Comparison of ENCODE assay signal across 19 cellular contexts in the genomic region with DNA sequence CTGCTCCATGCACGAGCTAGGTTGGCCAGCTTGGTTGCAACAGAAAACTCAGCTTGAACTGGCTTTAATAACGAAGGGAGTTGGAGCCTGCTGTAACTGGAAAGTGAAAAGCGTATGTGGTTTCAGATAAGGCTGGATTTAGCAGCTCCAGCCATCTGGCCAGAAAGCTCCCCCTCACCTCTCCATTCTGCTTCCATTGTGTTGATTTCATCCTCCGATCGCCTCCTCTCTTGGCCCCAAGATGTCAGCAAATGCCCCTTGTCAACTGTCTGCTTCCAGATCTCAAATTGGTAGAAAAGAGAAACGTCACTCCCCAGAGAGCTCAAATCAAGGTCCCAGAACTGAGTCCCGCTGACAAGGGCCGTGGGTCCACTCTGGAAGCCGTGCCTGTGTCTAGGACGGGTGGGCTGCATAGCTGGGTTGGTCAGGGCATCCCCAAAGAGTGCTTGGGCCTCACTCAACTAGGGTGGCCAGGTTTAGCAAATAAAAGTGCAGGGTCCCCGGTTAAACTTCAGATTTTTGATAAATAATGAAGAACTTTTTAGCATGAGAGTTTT.
DNase-seq lines count a peak whose midpoint lies in the region; ATAC-seq, FAIRE-seq and TF ChIP-seq lines count a peak whose summit lies in the region.
"Had no signal": no experiment of that assay in that cellular context is flagged by ENCODE, and none has a peak within 500 bp of the region (broad histone marks: within the 10 kb centered on the region; RNA-seq: fewer than 3 reads in every experiment).

No MANE protein-coding gene starts in this region.

- no peak for TF ChIP-seq CTCF in RWPE2 (IDR thresholded peaks at IDR 0.05; ENCODE audit: poor library complexity, severe bottlenecking)

- H3K4me1 ChIP-seq in RWPE2 (ENCODE audit: insufficient read depth, poor library complexity, severe bottlenecking), result no peaks in the 10 kb centered on the region

- H3K27me3 ChIP-seq in RWPE2 (ENCODE audit: insufficient read depth, poor library complexity, severe bottlenecking), result no peaks in the 10 kb centered on the region
- H3K27me3 ChIP-seq: BLaER1 treated with 17β-estradiol and CSF1 and Interleukin-3, amounts not matched to agents 10 nM and 100 nM had no signal

- H3K27me3 Mint-ChIP-seq in stimulated activated memory B cell treated with anti-CD40 and anti-IgM and Interleukin-4, amounts not matched to agents 10 μg/mL and 1 μg/mL and 100 μg/mL, for 72 hours, result peaks cover 11% of the 10 kb centered on the region
- H3K27me3 Mint-ChIP-seq: CD4-positive, CD25-positive, alpha-beta regulatory T cell had no signal

- H3K4me1 Mint-ChIP-seq in stimulated activated memory B cell treated with anti-CD40 and anti-IgM and Interleukin-4, amounts not matched to agents 10 μg/mL and 1 μg/mL and 100 μg/mL, for 72 hours, result no peaks in the 10 kb centered on the region
- H3K4me1 Mint-ChIP-seq: CD4-positive, CD25-positive, alpha-beta regulatory T cell had no signal

- H3K4me3 Mint-ChIP-seq in stimulated activated memory B cell treated with anti-CD40 and anti-IgM and Interleukin-4, amounts not matched to agents 10 μg/mL and 1 μg/mL and 100 μg/mL, for 72 hours, result no peak overlapping the region
- H3K4me3 Mint-ChIP-seq: CD4-positive, CD25-positive, alpha-beta regulatory T cell had no signal

- H3K36me3 Mint-ChIP-seq in stimulated activated memory B cell treated with anti-CD40 and anti-IgM and Interleukin-4, amounts not matched to agents 10 μg/mL and 1 μg/mL and 100 μg/mL, for 72 hours, result no peaks in the 10 kb centered on the region
- H3K36me3 Mint-ChIP-seq: CD4-positive, CD25-positive, alpha-beta regulatory T cell had no signal

- H3K27ac ChIP-seq in RWPE2 (ENCODE audit: poor library complexity, severe bottlenecking), result no peak overlapping the region
- H3K27ac ChIP-seq: BLaER1 treated with 17β-estradiol and CSF1 and Interleukin-3, amounts not matched to agents 10 nM and 100 nM; GM23248 had no signal

- ATAC-seq in RWPE2 (ENCODE audit: low read depth), result no peak
- no peak for ATAC-seq in GM19351 (IDR thresholded peaks at IDR 0.05; ENCODE audit: unreplicated experiment)
- ATAC-seq in stimulated activated memory B cell treated with anti-CD40 and anti-IgM and Interleukin-4, amounts not matched to agents 10 μg/mL and 1 μg/mL and 100 μg/mL, for 72 hours, result no peak
- ATAC-seq: HCT116, K562 had no signal

- no peaks in the 10 kb centered on the region for H3K36me3 ChIP-seq in RWPE2 (ENCODE audit: low read depth)
- H3K36me3 ChIP-seq: BLaER1 treated with 17β-estradiol and CSF1 and Interleukin-3, amounts not matched to agents 10 nM and 100 nM had no signal

- intact Hi-C loops in posterior vena cava (cut with DNase I), result no loop called here

- H3K9me3 ChIP-seq in RWPE2 (ENCODE audit: severe bottlenecking), result no peaks in the 10 kb centered on the region
- H3K9me3 ChIP-seq: BLaER1 treated with 17β-estradiol and CSF1 and Interleukin-3, amounts not matched to agents 10 nM and 100 nM had no signal

- no peaks in the 10 kb centered on the region for H3K9me3 Mint-ChIP-seq in stimulated activated memory B cell treated with anti-CD40 and anti-IgM and Interleukin-4, amounts not matched to agents 10 μg/mL and 1 μg/mL and 100 μg/mL, for 72 hours
- H3K9me3 Mint-ChIP-seq: CD4-positive, CD25-positive, alpha-beta regulatory T cell had no signal

- DNase-seq in HTR-8/SVneo (ENCODE audit: insufficient read length, low spot score) (no peak), NCI-H524 treated with DMSO at 0.1 percent for 48 hours (lab: John Stamatoyannopoulos, UW) (peak; percentile 36), RWPE2 (ENCODE audit: low spot score) (peak; percentile 71), posterior vena cava (ENCODE audit: low spot score) (peak; percentile 24), HT-29 (ENCODE audit: low spot score) (no peak)
- DNase-seq: ACHN; Calu3; CD4-positive, CD25-positive, alpha-beta regulatory T cell; DND-41; GDM1; GM23248 had no signal

- peak; percentile 85 for FAIRE-seq in HTR-8/SVneo (lab: Jason Lieb, UNC)
- FAIRE-seq: GM12892, GM19239, H54, K562 had no signal

- no peak overlapping the region for H3K4me3 ChIP-seq in RWPE2 (ENCODE audit: severe bottlenecking)
- H3K4me3 ChIP-seq: BLaER1 treated with 17β-estradiol and CSF1 and Interleukin-3, amounts not matched to agents 10 nM and 100 nM; GM23248; K562 had no signal

- H3K27ac Mint-ChIP-seq in stimulated activated memory B cell treated with anti-CD40 and anti-IgM and Interleukin-4, amounts not matched to agents 10 μg/mL and 1 μg/mL and 100 μg/mL, for 72 hours, result no peak overlapping the region

Comparison
In these comparisons a context has a peak if more than half of its experiments do, and no peak if none do; other contexts are left out.
1. DNase-seq: peak in NCI-H524 treated with DMSO at 0.1 percent for 48 hours (single experiment), RWPE2 (single experiment) and posterior vena cava (single experiment); none in HTR-8/SVneo (single experiment) and HT-29 (single experiment).